9 cellular contexts compared by ENCODE assay signal in genomic region chr3:153026026-153026425, GRCh38.
DNase-seq lines count a peak whose midpoint lies in the region; ATAC-seq and TF ChIP-seq lines count a peak whose summit lies in the region.
"Had no signal": no experiment of that assay in that cellular context is flagged by ENCODE, and none has a peak within 500 bp of the region (broad histone marks: within the 10 kb centered on the region; RNA-seq: fewer than 3 reads in every experiment).

No MANE protein-coding gene starts in this region.

- TF ChIP-seq CTCF in HEK293 (tag by site-specific recombination; IDR thresholded peaks at IDR 0.05) (no peak), PC-3 (conservative IDR thresholded peaks at IDR 0.05; ENCODE audit: low read depth, low read length) (peak; percentile 91), esophagus squamous epithelium (IDR thresholded peaks at IDR 0.05) (peak; percentile 20 to 84 (median 68)), retinal pigment epithelial cell (conservative IDR thresholded peaks at IDR 0.05; ENCODE audit: low read depth, low read length) (peak; percentile 49)

- H3K36me3 ChIP-seq in HEK293 (ENCODE audit: control insufficient read depth in 2 of 2, insufficient read depth in 1 of 2, low read length in 2 of 2), result no peaks in the 10 kb centered on the region
- H3K36me3 ChIP-seq in PC-3 (ENCODE audit: low read depth, low read length), result no peaks in the 10 kb centered on the region
- no peaks in the 10 kb centered on the region for H3K36me3 ChIP-seq in esophagus squamous epithelium

- DNase-seq in COR-L47 (lab: John Stamatoyannopoulos, UW) (peak; percentile 58), PC-3 (peak; percentile 67), esophagus squamous epithelium (lab: John Stamatoyannopoulos, UW) (no peak), retinal pigment epithelial cell (ENCODE audit: low read depth) (no peak), cortex of kidney (lab: John Stamatoyannopoulos, UW) (no peak)
- DNase-seq in activated CD4-positive, alpha-beta T cell treated with anti-CD3 and anti-CD28 coated beads, Interleukin-2, amount 50 U/mL, for 1 hour, result no peak
- DNase-seq: naive B cell had no signal

- intact Hi-C loops in PC-3 (cut with micrococcal nuclease), result loop anchor here (1.0 to 5.0 kb wide), 7 partner anchors 265 to 991 kb away; no protein-coding TSS in a partner anchor
- intact Hi-C loops in esophagus squamous epithelium (cut with DNase I), result no loop called here

- H3K9ac ChIP-seq in PC-3 (ENCODE audit: low read length), result no peak overlapping the region

- H3K4me3 ChIP-seq in HEK293 (ENCODE audit: low read depth, low read length) (no peak overlapping the region), PC-3 (ENCODE audit: low read length) (no peak overlapping the region), esophagus squamous epithelium (no peak overlapping the region), retinal pigment epithelial cell (ENCODE audit: low read length) (no peak overlapping the region)

- no peak overlapping the region for H2AFZ ChIP-seq in PC-3 (ENCODE audit: low read length)

- POLR2A ChIA-PET in HEK293 (lab: Yijun Ruan, JAX) (no interaction called here), PC-3 (lab: Charles Lee; ENCODE audit: unreplicated experiment) (no interaction called here)

- no peaks in the 10 kb centered on the region for H3K9me2 ChIP-seq in PC-3 (replicated peaks; ENCODE audit: low read length)

- no peaks in the 10 kb centered on the region for H3K79me2 ChIP-seq in PC-3 (ENCODE audit: low read length)

- H3K9me3 ChIP-seq in HEK293 (ENCODE audit: control insufficient read depth, insufficient read depth, low read depth, low read length), result no peaks in the 10 kb centered on the region
- no peaks in the 10 kb centered on the region for H3K9me3 ChIP-seq in PC-3 (ENCODE audit: low read length)
- no peaks in the 10 kb centered on the region for H3K9me3 ChIP-seq in esophagus squamous epithelium

- no peaks in the 10 kb centered on the region for H3K27me3 ChIP-seq in PC-3 (ENCODE audit: low read length)
- H3K27me3 ChIP-seq in esophagus squamous epithelium, result no peaks in the 10 kb centered on the region

- BruUV-seq in PC-3 (replicated peaks; lab: Mats Ljungman, UMichigan), result no TSS peak

- no peaks in the 10 kb centered on the region for H3F3A ChIP-seq in PC-3 (ENCODE audit: low read length, unreplicated experiment)

- H3K4me2 ChIP-seq in PC-3 (ENCODE audit: low read length), result no peak overlapping the region

- H4K20me1 ChIP-seq in PC-3 (ENCODE audit: low read length), result no peaks in the 10 kb centered on the region

- ATAC-seq in PC-3 (peak; percentile 33), GM21825 (IDR thresholded peaks at IDR 0.05; ENCODE audit: unreplicated experiment) (no peak)

- no peak for TF ChIP-seq POLR2A in esophagus squamous epithelium (IDR thresholded peaks at IDR 0.05)

- CTCF ChIA-PET in HEK293 (lab: Yijun Ruan, JAX) (interaction anchor here (0.6 to 1.3 kb wide), 7 partner anchors 10 to 846 kb away, joined by 3 to 5 read pairs (median 3); no protein-coding TSS in a partner anchor), PC-3 (lab: Charles Lee) (interaction anchor here (0.6 kb wide), 1 partner anchor 148 kb away, joined by 7 read pairs; no protein-coding TSS in a partner anchor)

- 37 to 39% methylated on average over 3 of the region's 3 CpGs for WGBS in esophagus squamous epithelium, 2 donors

- no peaks in the 10 kb centered on the region for H3K4me1 ChIP-seq in HEK293 (ENCODE audit: control insufficient read depth, insufficient read depth, low read length)
- no peaks in the 10 kb centered on the region for H3K4me1 ChIP-seq in PC-3 (ENCODE audit: insufficient read depth, low read length)
- peaks cover 0 to 6% (median 0%) of the 10 kb centered on the region in 3 donors for H3K4me1 ChIP-seq in esophagus squamous epithelium

- H3K27ac ChIP-seq in HEK293 (ENCODE audit: extremely low read depth, low read depth, low read length) (no peak overlapping the region), PC-3 (ENCODE audit: low read length) (no peak overlapping the region), esophagus squamous epithelium (no peak overlapping the region)

TF ChIP-seq in HEK293, 187 proteins besides CTCF, POLR2A, EP300 and RAD21:
- TF ChIP-seq ZNF610 (tag by site-specific recombination; IDR thresholded peaks at IDR 0.05; ENCODE audit: borderline replicate concordance) (no peak), ZNF654 (tag by site-specific recombination; IDR thresholded peaks at IDR 0.05; ENCODE audit: low read depth) (peak; percentile 74)
TF ChIP-seq in HEK293: peak in this region for 1.

Comparison
In these comparisons a context has a peak if more than half of its experiments do, and no peak if none do; other contexts are left out.
1. DNase-seq: peak in COR-L47 (single experiment) and PC-3 (single experiment); none in esophagus squamous epithelium (single experiment), retinal pigment epithelial cell (single experiment), activated CD4-positive, alpha-beta T cell treated with anti-CD3 and anti-CD28 coated beads, Interleukin-2, amount 50 U/mL, for 1 hour (single experiment) and cortex of kidney (single experiment).